In the genomic region with DNA sequence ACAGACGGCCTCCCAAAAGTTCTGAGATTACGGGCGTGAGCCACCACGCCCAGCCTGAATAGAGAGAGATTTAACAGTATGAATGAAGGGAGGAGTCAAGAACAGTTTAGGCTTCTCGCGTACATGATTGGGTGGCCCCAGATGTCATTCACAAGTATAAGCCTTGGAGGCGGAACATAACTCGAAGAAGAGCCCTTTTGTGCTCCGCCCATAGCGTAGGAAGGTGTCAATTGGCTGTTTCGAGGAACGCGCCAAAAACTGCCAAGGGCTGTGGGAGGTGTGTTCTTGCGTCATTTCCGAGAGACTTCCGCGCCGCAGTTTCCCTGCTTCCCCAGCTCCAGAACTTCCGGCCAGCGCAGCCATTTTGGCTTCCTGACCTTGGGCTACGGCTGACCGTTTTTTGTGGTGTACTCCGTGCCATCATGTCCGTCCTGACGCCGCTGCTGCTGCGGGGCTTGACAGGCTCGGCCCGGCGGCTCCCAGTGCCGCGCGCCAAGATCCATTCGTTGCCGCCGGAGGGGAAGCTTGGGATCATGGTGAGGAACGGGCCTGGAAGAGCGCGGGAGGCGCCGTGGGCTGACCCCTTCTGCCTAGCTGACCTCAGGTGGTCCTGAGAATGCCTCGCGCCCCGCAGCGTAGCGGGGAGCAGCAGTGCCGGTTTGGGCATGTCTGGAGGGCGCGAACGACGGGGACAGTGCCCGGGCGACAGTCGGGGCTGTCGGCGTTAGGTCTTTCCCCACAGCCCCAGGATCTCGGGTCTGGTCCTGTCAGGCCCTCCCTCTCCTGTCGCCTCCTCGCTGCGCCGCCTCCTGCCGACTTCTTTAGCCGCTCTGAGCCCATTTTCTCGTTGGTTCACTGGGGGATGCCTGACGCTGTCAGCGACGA, we compare ENCODE assay signal across 1 cellular context.
A peak's percentile ranks its signal among the peaks of the same experiment; 100 is the strongest.
TF ChIP-seq lines count a peak whose summit lies in the region.

A gene with protein sequence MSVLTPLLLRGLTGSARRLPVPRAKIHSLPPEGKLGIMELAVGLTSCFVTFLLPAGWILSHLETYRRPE (plus strand): TSS at position 362 of the 885 bp plus-strand sequence. CDS start 61 bp downstream, at position 423.

TF ChIP-seq in HepG2, 621 proteins besides CTCF, POLR2A, EP300 and RAD21 (continued from another document and continues in another):
- TF ChIP-seq GLMP (CRISPR knock-in tag; IDR thresholded peaks at IDR 0.05; ENCODE audit: borderline replicate concordance), result no peak
- peak; percentile 87 for TF ChIP-seq ZNF883 (CRISPR knock-in tag; IDR thresholded peaks at IDR 0.05; ENCODE audit: not compliant biosample characterization)
- no peak for TF ChIP-seq AGO1 (IDR thresholded peaks at IDR 0.05; ENCODE audit: low read depth, low read length, poor library complexity, severe bottlenecking)
- peak; percentile 79; the same call in 1 of the 2 replicates for TF ChIP-seq GZF1 (CRISPR knock-in tag; IDR thresholded peaks at IDR 0.05)
- 0 out of 2 replicates have a peak, but pooled peaks have one; percentile 22 for TF ChIP-seq ZBED4 (CRISPR knock-in tag; IDR thresholded peaks at IDR 0.05; ENCODE audit: borderline replicate concordance)
- no peak for TF ChIP-seq ZKSCAN1 (IDR thresholded peaks at IDR 0.05; ENCODE audit: low read length)
- TF ChIP-seq ZNF547 (CRISPR knock-in tag; IDR thresholded peaks at IDR 0.05), result peak; percentile 86; the same call in 1 of the 2 replicates
- TF ChIP-seq MAZ (IDR thresholded peaks at IDR 0.05; ENCODE audit: borderline replicate concordance, low read depth, low read length), result peak; percentile 99
- TF ChIP-seq MAZ (CRISPR knock-in tag; IDR thresholded peaks at IDR 0.05; ENCODE audit: low read depth), result peak; percentile 65
- no peak for TF ChIP-seq ZNF720 (CRISPR knock-in tag; IDR thresholded peaks at IDR 0.05)
- TF ChIP-seq, protein P1, sequence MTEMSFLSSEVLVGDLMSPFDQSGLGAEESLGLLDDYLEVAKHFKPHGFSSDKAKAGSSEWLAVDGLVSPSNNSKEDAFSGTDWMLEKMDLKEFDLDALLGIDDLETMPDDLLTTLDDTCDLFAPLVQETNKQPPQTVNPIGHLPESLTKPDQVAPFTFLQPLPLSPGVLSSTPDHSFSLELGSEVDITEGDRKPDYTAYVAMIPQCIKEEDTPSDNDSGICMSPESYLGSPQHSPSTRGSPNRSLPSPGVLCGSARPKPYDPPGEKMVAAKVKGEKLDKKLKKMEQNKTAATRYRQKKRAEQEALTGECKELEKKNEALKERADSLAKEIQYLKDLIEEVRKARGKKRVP (CRISPR knock-in tag; IDR thresholded peaks at IDR 0.05), result peak in 1 of 2 experiments; percentile 92; a peak in 2 of 4 replicates
- TF ChIP-seq SP140L (CRISPR knock-in tag; IDR thresholded peaks at IDR 0.05; ENCODE audit: borderline replicate concordance), result no peak
- TF ChIP-seq ZNF24 (IDR thresholded peaks at IDR 0.05), result no peak
- TF ChIP-seq, protein P2, sequence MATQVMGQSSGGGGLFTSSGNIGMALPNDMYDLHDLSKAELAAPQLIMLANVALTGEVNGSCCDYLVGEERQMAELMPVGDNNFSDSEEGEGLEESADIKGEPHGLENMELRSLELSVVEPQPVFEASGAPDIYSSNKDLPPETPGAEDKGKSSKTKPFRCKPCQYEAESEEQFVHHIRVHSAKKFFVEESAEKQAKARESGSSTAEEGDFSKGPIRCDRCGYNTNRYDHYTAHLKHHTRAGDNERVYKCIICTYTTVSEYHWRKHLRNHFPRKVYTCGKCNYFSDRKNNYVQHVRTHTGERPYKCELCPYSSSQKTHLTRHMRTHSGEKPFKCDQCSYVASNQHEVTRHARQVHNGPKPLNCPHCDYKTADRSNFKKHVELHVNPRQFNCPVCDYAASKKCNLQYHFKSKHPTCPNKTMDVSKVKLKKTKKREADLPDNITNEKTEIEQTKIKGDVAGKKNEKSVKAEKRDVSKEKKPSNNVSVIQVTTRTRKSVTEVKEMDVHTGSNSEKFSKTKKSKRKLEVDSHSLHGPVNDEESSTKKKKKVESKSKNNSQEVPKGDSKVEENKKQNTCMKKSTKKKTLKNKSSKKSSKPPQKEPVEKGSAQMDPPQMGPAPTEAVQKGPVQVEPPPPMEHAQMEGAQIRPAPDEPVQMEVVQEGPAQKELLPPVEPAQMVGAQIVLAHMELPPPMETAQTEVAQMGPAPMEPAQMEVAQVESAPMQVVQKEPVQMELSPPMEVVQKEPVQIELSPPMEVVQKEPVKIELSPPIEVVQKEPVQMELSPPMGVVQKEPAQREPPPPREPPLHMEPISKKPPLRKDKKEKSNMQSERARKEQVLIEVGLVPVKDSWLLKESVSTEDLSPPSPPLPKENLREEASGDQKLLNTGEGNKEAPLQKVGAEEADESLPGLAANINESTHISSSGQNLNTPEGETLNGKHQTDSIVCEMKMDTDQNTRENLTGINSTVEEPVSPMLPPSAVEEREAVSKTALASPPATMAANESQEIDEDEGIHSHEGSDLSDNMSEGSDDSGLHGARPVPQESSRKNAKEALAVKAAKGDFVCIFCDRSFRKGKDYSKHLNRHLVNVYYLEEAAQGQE (IDR thresholded peaks at IDR 0.05; ENCODE audit: borderline replicate concordance in 1 of 2, low read depth in 1 of 2, low read length in 2 of 2), result no peak; a peak in 1 of 4 replicates
- peak; percentile 59; the same call in 1 of the 2 replicates for TF ChIP-seq MXD4 (CRISPR knock-in tag; IDR thresholded peaks at IDR 0.05)
- TF ChIP-seq HDAC2 (CRISPR knock-in tag; IDR thresholded peaks at IDR 0.05), result peak; percentile 48
- TF ChIP-seq ZNF230 (CRISPR knock-in tag; IDR thresholded peaks at IDR 0.05), result peak; percentile 81; the same call in 1 of the 2 replicates
- TF ChIP-seq ZNF704 (CRISPR knock-in tag; IDR thresholded peaks at IDR 0.05; ENCODE audit: borderline replicate concordance), result 0 out of 2 replicates have a peak, but pooled peaks have one; percentile 41
- TF ChIP-seq ZNF33A (CRISPR knock-in tag; IDR thresholded peaks at IDR 0.05; ENCODE audit: borderline replicate concordance), result no peak
- TF ChIP-seq, protein P3, sequence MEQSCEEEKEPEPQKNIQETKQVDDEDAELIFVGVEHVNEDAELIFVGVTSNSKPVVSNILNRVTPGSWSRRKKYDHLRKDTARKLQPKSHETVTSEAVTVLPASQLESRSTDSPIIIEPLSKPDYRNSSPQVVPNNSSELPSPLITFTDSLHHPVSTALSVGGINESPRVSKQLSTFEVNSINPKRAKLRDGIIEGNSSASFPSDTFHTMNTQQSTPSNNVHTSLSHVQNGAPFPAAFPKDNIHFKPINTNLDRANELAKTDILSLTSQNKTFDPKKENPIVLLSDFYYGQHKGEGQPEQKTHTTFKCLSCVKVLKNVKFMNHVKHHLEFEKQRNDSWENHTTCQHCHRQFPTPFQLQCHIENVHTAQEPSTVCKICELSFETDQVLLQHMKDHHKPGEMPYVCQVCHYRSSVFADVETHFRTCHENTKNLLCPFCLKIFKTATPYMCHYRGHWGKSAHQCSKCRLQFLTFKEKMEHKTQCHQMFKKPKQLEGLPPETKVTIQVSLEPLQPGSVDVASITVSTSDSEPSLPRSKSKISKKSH (CRISPR knock-in tag; IDR thresholded peaks at IDR 0.05; ENCODE audit: borderline replicate concordance), result peak; percentile 78; the same call in 1 of the 2 replicates
- no peak for TF ChIP-seq BHLHE40 (IDR thresholded peaks at IDR 0.05; ENCODE audit: low read length)
- peak; percentile 94 for TF ChIP-seq ZNF407 (CRISPR knock-in tag; IDR thresholded peaks at IDR 0.05; ENCODE audit: not compliant biosample characterization)
- peak; percentile 56 for TF ChIP-seq ZNF768 (CRISPR knock-in tag; IDR thresholded peaks at IDR 0.05)
- TF ChIP-seq, protein P4, sequence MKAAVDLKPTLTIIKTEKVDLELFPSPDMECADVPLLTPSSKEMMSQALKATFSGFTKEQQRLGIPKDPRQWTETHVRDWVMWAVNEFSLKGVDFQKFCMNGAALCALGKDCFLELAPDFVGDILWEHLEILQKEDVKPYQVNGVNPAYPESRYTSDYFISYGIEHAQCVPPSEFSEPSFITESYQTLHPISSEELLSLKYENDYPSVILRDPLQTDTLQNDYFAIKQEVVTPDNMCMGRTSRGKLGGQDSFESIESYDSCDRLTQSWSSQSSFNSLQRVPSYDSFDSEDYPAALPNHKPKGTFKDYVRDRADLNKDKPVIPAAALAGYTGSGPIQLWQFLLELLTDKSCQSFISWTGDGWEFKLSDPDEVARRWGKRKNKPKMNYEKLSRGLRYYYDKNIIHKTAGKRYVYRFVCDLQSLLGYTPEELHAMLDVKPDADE (CRISPR knock-in tag; IDR thresholded peaks at IDR 0.05), result no peak
